24 cellular contexts compared by ENCODE assay signal in genomic region chrX:122094611-122095010, GRCh38.
A peak's percentile ranks its signal among the peaks of the same experiment; 100 is the strongest.
DNase-seq lines count a peak whose midpoint lies in the region; ATAC-seq and TF ChIP-seq lines count a peak whose summit lies in the region.
"Had no signal": no experiment of that assay in that cellular context is flagged by ENCODE, and none has a peak within 500 bp of the region (broad histone marks: within the 10 kb centered on the region; RNA-seq: fewer than 3 reads in every experiment).

No MANE protein-coding gene starts in this region.

- TF ChIP-seq POLR2A in upper lobe of left lung (IDR thresholded peaks at IDR 0.05), result no peak

- H3K36me3 Mint-ChIP-seq in neural progenitor cell, result no peaks in the 10 kb centered on the region
- H3K36me3 Mint-ChIP-seq: activated naive CD4-positive, alpha-beta T cell treated with anti-CD3 and anti-CD28 coated beads, Interleukin-2, amount 10 ng/mL, durations not matched to agents 7 days and 5 days; CD8-positive, alpha-beta memory T cell; naive thymus-derived CD8-positive, alpha-beta T cell; stimulated activated naive B cell treated with anti-CD40 and anti-IgM and Interleukin-4, amounts not matched to agents 10 μg/mL and 1 μg/mL and 100 μg/mL, for 72 hours had no signal

- peaks cover 22% of the 10 kb centered on the region for H3K9me3 Mint-ChIP-seq in neural progenitor cell

- no peak overlapping the region for H3K27ac Mint-ChIP-seq in neural progenitor cell
- H3K27ac Mint-ChIP-seq: activated CD8-positive, alpha-beta T cell treated with anti-CD3 and anti-CD28 coated beads for 36 hours; activated naive CD4-positive, alpha-beta T cell treated with anti-CD3 and anti-CD28 coated beads, Interleukin-2, amount 10 ng/mL, durations not matched to agents 7 days and 5 days; CD8-positive, alpha-beta memory T cell; endodermal cell; naive thymus-derived CD8-positive, alpha-beta T cell; stimulated activated naive B cell treated with anti-CD40 and anti-IgM and Interleukin-4, amounts not matched to agents 10 μg/mL and 1 μg/mL and 100 μg/mL, for 72 hours had no signal

- no peaks in the 10 kb centered on the region for H3F3A ChIP-seq in neural progenitor cell (ENCODE audit: low read depth)

- no peak overlapping the region for H3K4me2 ChIP-seq in neural progenitor cell

- H3K27me3 ChIP-seq in brain microvascular endothelial cell (replicated peaks) (no peaks in the 10 kb centered on the region), upper lobe of left lung (no peaks in the 10 kb centered on the region), neural progenitor cell (no peaks in the 10 kb centered on the region)
- H3K27me3 ChIP-seq: ascending aorta, colonic mucosa, pancreas, tibial artery had no signal

- no peak for TF ChIP-seq EP300 in upper lobe of left lung (IDR thresholded peaks at IDR 0.05)

- H3K36me3 ChIP-seq in brain microvascular endothelial cell (replicated peaks) (no peaks in the 10 kb centered on the region), upper lobe of left lung (no peaks in the 10 kb centered on the region), neural progenitor cell (peaks cover 10% of the 10 kb centered on the region)
- H3K36me3 ChIP-seq: ascending aorta, colonic mucosa, pancreas, tibial artery had no signal

- ATAC-seq in GM18868 (IDR thresholded peaks at IDR 0.05; ENCODE audit: unreplicated experiment), result peak; percentile 92
- no peak for ATAC-seq in upper lobe of left lung (ENCODE audit: low FRiP score in 2 of 2)
- ATAC-seq in HG03460 (IDR thresholded peaks at IDR 0.05; ENCODE audit: unreplicated experiment), result no peak
- ATAC-seq: activated CD8-positive, alpha-beta T cell treated with anti-CD3 and anti-CD28 coated beads for 36 hours; naive thymus-derived CD8-positive, alpha-beta T cell; pancreas; sciatic nerve; stimulated activated naive B cell treated with anti-CD40 and anti-IgM and Interleukin-4, amounts not matched to agents 10 μg/mL and 1 μg/mL and 100 μg/mL, for 72 hours had no signal

- no peak overlapping the region for H3K9ac ChIP-seq in neural progenitor cell

- DNase-seq in HT1080 (ENCODE audit: low read depth), result peak; percentile 0
- DNase-seq in brain microvascular endothelial cell, result peak; percentile 20
- peak; percentile 57 to 71 for DNase-seq in foreskin fibroblast
- no peak for DNase-seq in upper lobe of left lung
- no peak for DNase-seq in neural progenitor cell (ENCODE audit: low spot score)
- no peak for DNase-seq in activated naive CD4-positive, alpha-beta T cell (lab: John Stamatoyannopoulos, UW)
- DNase-seq: activated CD8-positive, alpha-beta T cell treated with anti-CD3 and anti-CD28 coated beads for 36 hours; activated naive CD4-positive, alpha-beta T cell treated with anti-CD3 and anti-CD28 coated beads, Interleukin-2, amount 10 ng/mL, durations not matched to agents 7 days and 5 days; activated T-cell treated with anti-CD3 and anti-CD28 coated beads, Interleukin-2, amount 50 U/mL, for 1 hour; CD8-positive, alpha-beta memory T cell; colonic mucosa; endodermal cell; Kasumi-1; mesenchymal stem cell; naive thymus-derived CD8-positive, alpha-beta T cell; NCI-H1105 treated with DMSO at 0.1 percent for 48 hours; NCI-H526 treated with DMSO at 0.1 percent for 48 hours; stimulated activated naive B cell treated with anti-CD40 and anti-IgM and Interleukin-4, amounts not matched to agents 10 μg/mL and 1 μg/mL and 100 μg/mL, for 72 hours; tibial artery had no signal

- no peak for TF ChIP-seq CTCF in brain microvascular endothelial cell (IDR thresholded peaks at IDR 0.05; ENCODE audit: low read depth, low read length, missing control alignments)
- no peak for TF ChIP-seq CTCF in foreskin fibroblast (IDR thresholded peaks at IDR 0.05; ENCODE audit: low read depth, low read length)
- TF ChIP-seq CTCF in upper lobe of left lung (IDR thresholded peaks at IDR 0.05), result no peak
- TF ChIP-seq CTCF in neural progenitor cell (IDR thresholded peaks at IDR 0.05), result no peak

- H3K27ac ChIP-seq in brain microvascular endothelial cell (no peak overlapping the region), upper lobe of left lung (no peak overlapping the region), neural progenitor cell (no peak overlapping the region)
- H3K27ac ChIP-seq: ascending aorta, colonic mucosa, pancreas, tibial artery had no signal

- no peaks in the 10 kb centered on the region for H3K4me1 Mint-ChIP-seq in neural progenitor cell
- H3K4me1 Mint-ChIP-seq: activated naive CD4-positive, alpha-beta T cell treated with anti-CD3 and anti-CD28 coated beads, Interleukin-2, amount 10 ng/mL, durations not matched to agents 7 days and 5 days; CD8-positive, alpha-beta memory T cell; naive thymus-derived CD8-positive, alpha-beta T cell; stimulated activated naive B cell treated with anti-CD40 and anti-IgM and Interleukin-4, amounts not matched to agents 10 μg/mL and 1 μg/mL and 100 μg/mL, for 72 hours had no signal

- no peak overlapping the region for H3K4me3 Mint-ChIP-seq in neural progenitor cell
- H3K4me3 Mint-ChIP-seq: activated CD8-positive, alpha-beta T cell treated with anti-CD3 and anti-CD28 coated beads for 36 hours; activated naive CD4-positive, alpha-beta T cell treated with anti-CD3 and anti-CD28 coated beads, Interleukin-2, amount 10 ng/mL, durations not matched to agents 7 days and 5 days; CD8-positive, alpha-beta memory T cell; endodermal cell; naive thymus-derived CD8-positive, alpha-beta T cell; stimulated activated naive B cell treated with anti-CD40 and anti-IgM and Interleukin-4, amounts not matched to agents 10 μg/mL and 1 μg/mL and 100 μg/mL, for 72 hours had no signal

- in situ Hi-C loops in brain microvascular endothelial cell (cut with HindIII; ENCODE audit: low pct_ligation_motif_present, low sequenced_read_pairs), result no loop called here

- peaks cover 0 to 5% (median 0%) of the 10 kb centered on the region in 4 donors for H3K9me3 ChIP-seq in upper lobe of left lung
- no peaks in the 10 kb centered on the region for H3K9me3 ChIP-seq in neural progenitor cell (ENCODE audit: low read depth)
- H3K9me3 ChIP-seq: ascending aorta, colonic mucosa, pancreas, tibial artery had no signal

- no peak overlapping the region for H3K4me3 ChIP-seq in brain microvascular endothelial cell (ENCODE audit: low read depth, low read length)
- no peak overlapping the region for H3K4me3 ChIP-seq in foreskin fibroblast (ENCODE audit: low read depth in 1 of 2, low read length in 2 of 2)
- no peak overlapping the region for H3K4me3 ChIP-seq in upper lobe of left lung
- H3K4me3 ChIP-seq in neural progenitor cell, result no peak overlapping the region
- H3K4me3 ChIP-seq: ascending aorta, colonic mucosa, pancreas, tibial artery had no signal

- no peaks in the 10 kb centered on the region for H3K79me2 ChIP-seq in neural progenitor cell (ENCODE audit: low read depth)

- H3K4me1 ChIP-seq in upper lobe of left lung (no peaks in the 10 kb centered on the region), neural progenitor cell (no peaks in the 10 kb centered on the region)
- H3K4me1 ChIP-seq: ascending aorta, colonic mucosa, pancreas, tibial artery had no signal

- no peaks in the 10 kb centered on the region for H4K20me1 ChIP-seq in neural progenitor cell (ENCODE audit: low read depth)

- no peak overlapping the region for H2AFZ ChIP-seq in neural progenitor cell (replicated peaks)

- no peaks in the 10 kb centered on the region for H3K27me3 Mint-ChIP-seq in neural progenitor cell (ENCODE audit: insufficient read depth, low read depth)
- H3K27me3 Mint-ChIP-seq: activated CD8-positive, alpha-beta T cell treated with anti-CD3 and anti-CD28 coated beads for 36 hours; activated naive CD4-positive, alpha-beta T cell treated with anti-CD3 and anti-CD28 coated beads, Interleukin-2, amount 10 ng/mL, durations not matched to agents 7 days and 5 days; naive thymus-derived CD8-positive, alpha-beta T cell; stimulated activated naive B cell treated with anti-CD40 and anti-IgM and Interleukin-4, amounts not matched to agents 10 μg/mL and 1 μg/mL and 100 μg/mL, for 72 hours had no signal

Comparison
In these comparisons a context has a peak if more than half of its experiments do, and no peak if none do; other contexts are left out.
1. DNase-seq: peak in HT1080 (single experiment), brain microvascular endothelial cell (single experiment) and foreskin fibroblast (2 of 2); none in upper lobe of left lung (0 of 2), neural progenitor cell (single experiment) and activated naive CD4-positive, alpha-beta T cell (0 of 4).